Comparison of ENCODE assay signal across 10 cellular contexts in genomic region chr2:20449501-20450200, GRCh38. TPM values are rescaled to one million over a fixed set of nuclear protein-coding genes. Genes with fewer than 3 reads are reported as not detected.
DNase-seq lines count a peak whose midpoint lies in the region; ATAC-seq, FAIRE-seq and TF ChIP-seq lines count a peak whose summit lies in the region.
"Had no signal": no experiment of that assay in that cellular context is flagged by ENCODE, and none has a peak within 500 bp of the region (broad histone marks: within the 10 kb centered on the region; RNA-seq: fewer than 3 reads in every experiment).

No MANE protein-coding gene starts in this region.

- no peak overlapping the region for H3K4me2 ChIP-seq in GM23338
- H3K4me2 ChIP-seq in skeletal muscle satellite cell (ENCODE audit: low read length): peak overlapping the region; percentile 91

- no peaks in the 10 kb centered on the region for H3K36me3 Mint-ChIP-seq in GM23338 (ENCODE audit: low read depth)
- peaks cover 0 to 3% (median 3%) of the 10 kb centered on the region in 3 donors for H3K36me3 Mint-ChIP-seq in immature natural killer cell

- ATAC-seq in GM23338 (no peak), GM18907 (IDR thresholded peaks at IDR 0.05; ENCODE audit: unreplicated experiment) (no peak), GM18519 (IDR thresholded peaks at IDR 0.05; ENCODE audit: low FRiP score, unreplicated experiment) (no peak), HG03095 (IDR thresholded peaks at IDR 0.05; ENCODE audit: unreplicated experiment) (no peak)

- no peaks in the 10 kb centered on the region for H3K9me3 ChIP-seq in adipocyte (ENCODE audit: control insufficient read depth, low read length)
- no peaks in the 10 kb centered on the region for H3K9me3 ChIP-seq in skeletal muscle satellite cell (replicated peaks; ENCODE audit: low read length)

- H3K9ac ChIP-seq in adipocyte (ENCODE audit: low read length): peak overlapping the region; percentile 96
- H3K9ac ChIP-seq in skeletal muscle satellite cell (ENCODE audit: low read depth, low read length): peak overlapping the region; percentile 96

- DNase-seq in GM23338 (ENCODE audit: low spot score): no peak
- DNase-seq in adipocyte (ENCODE audit: low read depth): peak; percentile 54
- no peak for DNase-seq in immature natural killer cell
- no peak for DNase-seq in frontal cortex (ENCODE audit: low spot score in 2 of 2)
- DNase-seq: activated naive CD4-positive, alpha-beta T cell had no signal

- H3K36me3 ChIP-seq in GM23338 (ENCODE audit: insufficient read depth) (no peaks in the 10 kb centered on the region), adipocyte (ENCODE audit: control insufficient read depth, insufficient read depth, low read length, severe bottlenecking) (peaks cover 10% of the 10 kb centered on the region), skeletal muscle satellite cell (ENCODE audit: insufficient read depth, low read length) (peaks cover 22% of the 10 kb centered on the region)

- no peak overlapping the region for H3K27ac ChIP-seq in GM23338 (ENCODE audit: low read depth)

- H4K20me1 ChIP-seq in GM23338 (replicated peaks; ENCODE audit: insufficient read depth): peaks cover 12% of the 10 kb centered on the region; the same call in 1 of the 2 replicates

- H3K27me3 ChIP-seq in GM23338 (ENCODE audit: insufficient read depth) (peaks cover 68% of the 10 kb centered on the region), adipocyte (replicated peaks; ENCODE audit: control insufficient read depth, insufficient read depth, low read length) (no peaks in the 10 kb centered on the region), skeletal muscle satellite cell (ENCODE audit: control insufficient read depth, insufficient read depth, low read length) (no peaks in the 10 kb centered on the region)

- H3K27ac Mint-ChIP-seq in GM23338: no peak overlapping the region
- no peak overlapping the region for H3K27ac Mint-ChIP-seq in immature natural killer cell

- peak overlapping the region; percentile 17; the same call in 2 of the 3 replicates for H3K4me3 Mint-ChIP-seq in GM23338
- peak overlapping the region in 4 of 5 donors; percentile 8 to 70 (median 58) for H3K4me3 Mint-ChIP-seq in immature natural killer cell

- H3K4me1 Mint-ChIP-seq in GM23338 (peaks cover 35% of the 10 kb centered on the region; the same call in 2 of the 3 replicates), immature natural killer cell (peaks cover 16 to 23% of the 10 kb centered on the region in 2 donors)

- no peaks in the 10 kb centered on the region for H3K9me2 ChIP-seq in GM23338 (ENCODE audit: insufficient read depth)

- H2AFZ ChIP-seq in GM23338: no peak overlapping the region

- no peaks in the 10 kb centered on the region for H3K79me2 ChIP-seq in GM23338 (replicated peaks; ENCODE audit: insufficient read depth)

- H3K27me3 Mint-ChIP-seq in GM23338 (ENCODE audit: insufficient read depth, low read depth, poor library complexity) (peaks cover 45% of the 10 kb centered on the region), immature natural killer cell (ENCODE audit: low read depth in 3 of 3) (peaks cover 6 to 14% (median 6%) of the 10 kb centered on the region in 3 donors)

- H3K4me1 ChIP-seq in GM23338 (ENCODE audit: insufficient read depth): peaks cover 16% of the 10 kb centered on the region
- H3K4me1 ChIP-seq in adipocyte (ENCODE audit: control insufficient read depth, insufficient read depth, low read length): peaks cover 31% of the 10 kb centered on the region
- peaks cover 36% of the 10 kb centered on the region for H3K4me1 ChIP-seq in skeletal muscle satellite cell (ENCODE audit: control insufficient read depth, insufficient read depth, low read length)

- no peaks in the 10 kb centered on the region for H3K9me3 Mint-ChIP-seq in GM23338
- H3K9me3 Mint-ChIP-seq in immature natural killer cell: no peaks in the 10 kb centered on the region

- no peak for TF ChIP-seq CTCF in GM23338 (conservative IDR thresholded peaks at IDR 0.05; ENCODE audit: low read depth in 2 of 2)

- H3K4me3 ChIP-seq in GM23338 (no peak overlapping the region), adipocyte (ENCODE audit: low read length) (peak overlapping the region; percentile 90), skeletal muscle satellite cell (ENCODE audit: low read length) (peak overlapping the region; percentile 85)

- FAIRE-seq in frontal cortex (lab: Jason Lieb, UNC): no peak
- FAIRE-seq: GM19239 had no signal

- 0 out of 2 replicates have a peak, but pooled peaks cover 5% of the 10 kb centered on the region for H3F3A ChIP-seq in GM23338 (replicated peaks; ENCODE audit: low read depth)

TF ChIP-seq in GM23338, 12 proteins besides CTCF, POLR2A, EP300 and RAD21:
- TF ChIP-seq CREB1 (CRISPR knock-in tag; IDR thresholded peaks at IDR 0.05; ENCODE audit: low read depth): no peak
- no peak for TF ChIP-seq REST (IDR thresholded peaks at IDR 0.05; ENCODE audit: unreplicated experiment)
- no peak for TF ChIP-seq ETS1 (IDR thresholded peaks at IDR 0.05)
- no peak for TF ChIP-seq ZNF331 (CRISPR knock-in tag; IDR thresholded peaks at IDR 0.05; ENCODE audit: low read depth)
- no peak for TF ChIP-seq POLR2AphosphoS5 (IDR thresholded peaks at IDR 0.05; ENCODE audit: low read depth)
- no peak for TF ChIP-seq ZNF114 (CRISPR knock-in tag; IDR thresholded peaks at IDR 0.05)

RNA-seq across cellular contexts. Expression of gene RHOB, which starts 2.8 kb away (rescaled TPM):
- total RNA-seq in GM23338 (2014; rRNA removed; shearing (Covaris generic)): 26.9 and 29.2 TPM in 2 replicates
- polyA plus RNA-seq in GM23338 (2016; fragmentation: Nextera tagmentation; extraction: Ambion mirVana) (5.5 and 6.6 TPM in 2 replicates), immature natural killer cell (1 to 10 TPM in 2 of 3 donors, under 1 TPM in 1; 0.91 to 4.8 (median 4.4) TPM)
- 55.0 and 60.3 TPM in 2 replicates for total RNA-seq in skeletal muscle satellite cell (2012; rRNA removed)
- total RNA-seq in frontal cortex: 300 TPM
